11 cellular contexts compared by ENCODE assay signal in the genomic region with DNA sequence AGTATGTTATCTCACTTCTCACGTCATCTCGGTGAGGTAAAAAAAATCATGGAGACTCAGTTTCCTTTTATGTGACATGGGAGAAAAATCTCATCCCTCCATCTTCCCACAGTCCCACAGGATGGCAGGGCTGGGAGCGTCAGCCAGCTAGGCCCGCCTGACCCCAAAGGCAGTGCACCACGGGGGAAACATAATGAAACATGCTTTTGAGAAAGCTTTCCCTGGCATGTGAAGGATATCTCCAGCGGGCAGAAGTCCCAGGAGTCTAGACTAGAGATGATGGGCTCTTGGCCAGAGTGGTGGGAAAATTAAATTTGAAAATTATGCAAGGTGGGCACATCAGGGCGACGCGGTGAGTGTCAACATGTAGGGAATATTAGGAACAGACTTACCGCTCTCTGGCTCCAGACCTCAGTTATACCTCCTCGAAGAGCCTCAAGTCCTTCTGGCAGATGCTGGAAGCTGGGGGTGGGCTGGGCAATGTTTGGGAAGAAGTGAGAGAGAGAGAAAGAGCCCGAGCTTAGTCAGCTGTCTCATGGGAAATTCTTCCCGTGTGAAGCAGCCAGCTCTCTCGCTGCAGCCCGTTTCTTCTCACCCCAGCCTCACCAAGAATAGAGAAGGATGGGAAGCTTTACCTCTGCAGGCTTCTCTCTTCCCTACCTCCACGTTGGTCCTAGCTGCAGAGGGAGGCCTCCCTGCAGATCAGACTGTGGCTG. TPM values are rescaled to one million over a fixed set of nuclear protein-coding genes. Genes with fewer than 3 reads are reported as not detected.
DNase-seq lines count a peak whose midpoint lies in the region; ATAC-seq and TF ChIP-seq lines count a peak whose summit lies in the region.
"Had no signal": no experiment of that assay in that cellular context is flagged by ENCODE, and none has a peak within 500 bp of the region (broad histone marks: within the 10 kb centered on the region; RNA-seq: fewer than 3 reads in every experiment).

No MANE protein-coding gene starts in this region.

- H3K27me3 ChIP-seq in adrenal gland, result no peaks in the 10 kb centered on the region
- no peaks in the 10 kb centered on the region for H3K27me3 ChIP-seq in sigmoid colon

- H3K27ac ChIP-seq in adrenal gland (peak overlapping the region in 3 of 5 donors; percentile 3 to 73 (median 47)), sigmoid colon (peak overlapping the region; percentile 25 to 77 (median 62))

- peaks cover 8% of the 10 kb centered on the region for H3K27me3 Mint-ChIP-seq in nephron progenitor cell (ENCODE audit: low read depth, poor library complexity)

- H3K4me1 Mint-ChIP-seq in nephron progenitor cell, result peaks cover 20% of the 10 kb centered on the region

- no peak for TF ChIP-seq CTCF in AG09319 (IDR thresholded peaks at IDR 0.05; ENCODE audit: low read depth, low read length)
- no peak for TF ChIP-seq CTCF in adrenal gland (IDR thresholded peaks at IDR 0.05)
- TF ChIP-seq CTCF in sigmoid colon (IDR thresholded peaks at IDR 0.05), result no peak
- no peak for TF ChIP-seq CTCF in nephron progenitor cell (IDR thresholded peaks at IDR 0.05)

- no peaks in the 10 kb centered on the region for H3K9me3 Mint-ChIP-seq in nephron progenitor cell

- H3K4me1 ChIP-seq in adrenal gland (replicated peaks in 1 of 2) (peaks cover 0 to 3% of the 10 kb centered on the region in 2 donors), sigmoid colon (peaks cover 0 to 19% (median 18%) of the 10 kb centered on the region in 4 donors)

- no peak for ATAC-seq in HG02571 (IDR thresholded peaks at IDR 0.05; ENCODE audit: unreplicated experiment)

- no peak overlapping the region for H3K27ac Mint-ChIP-seq in nephron progenitor cell

- DNase-seq in AG09319 (ENCODE audit: extremely low read depth, low read depth), result peak; percentile 57
- DNase-seq in adrenal gland, result no peak
- DNase-seq in globus pallidus (ENCODE audit: low spot score), result peak; percentile 41
- peak; percentile 60 for DNase-seq in sigmoid colon
- no peak for DNase-seq in erythroblast (lab: John Stamatoyannopoulos, UW)
- DNase-seq in nephron progenitor cell, result no peak
- no peak for DNase-seq in NCI-H2196 (lab: John Stamatoyannopoulos, UW; ENCODE audit: unreplicated experiment)
- DNase-seq: activated T-cell treated with anti-CD3 and anti-CD28 coated beads, Interleukin-2, amount 50 U/mL, for 48 hours; MV-4-11; retina had no signal

- H3K4me3 ChIP-seq in adrenal gland (no peak overlapping the region), sigmoid colon (no peak overlapping the region)

- TF ChIP-seq POLR2A in adrenal gland (IDR thresholded peaks at IDR 0.05), result no peak
- TF ChIP-seq POLR2A in sigmoid colon (IDR thresholded peaks at IDR 0.05), result no peak
- no peak for TF ChIP-seq POLR2A in erythroblast (IDR thresholded peaks at IDR 0.05; ENCODE audit: low read length)

- H3K36me3 ChIP-seq in adrenal gland (replicated peaks in 1 of 2) (peaks cover 0 to 37% of the 10 kb centered on the region in 2 donors), sigmoid colon (peaks cover 7 to 30% (median 13%) of the 10 kb centered on the region in 4 donors)

- H3K36me3 Mint-ChIP-seq in nephron progenitor cell (ENCODE audit: low read depth), result peaks cover 19% of the 10 kb centered on the region

- H3K4me3 Mint-ChIP-seq in nephron progenitor cell, result no peak overlapping the region

- 69 to 74% (median 73%) methylated on average over 16 of the region's 16 CpGs for WGBS in adrenal gland, 4 donors
- WGBS in sigmoid colon, 2 donors, result 76 to 81% methylated on average over 16 of the region's 16 CpGs

- no peaks in the 10 kb centered on the region for H3K9me3 ChIP-seq in adrenal gland (replicated peaks in 1 of 3)
- H3K9me3 ChIP-seq in sigmoid colon, result no peaks in the 10 kb centered on the region

- intact Hi-C loops in adrenal gland (cut with DNase I) (loop anchor here in 1 of 2 donors (10.0 kb wide), 1 partner anchor 517 kb away; no protein-coding TSS in a partner anchor), sigmoid colon (cut with DNase I) (no loop called here)

- no peak for TF ChIP-seq EP300 in sigmoid colon (IDR thresholded peaks at IDR 0.05)

RNA-seq across cellular contexts. Expression of gene MOCS1, which starts 52.3 kb away (rescaled TPM):
- total RNA-seq in adrenal gland, result 10 to 100 TPM; 24.3 to 41.4 (median 28.1) TPM
- polyA plus RNA-seq in adrenal gland, result 10 to 100 TPM; 10.2 to 22.7 (median 15.4) TPM
- 10 to 100 TPM; 11.9 to 15.8 (median 13.7) TPM for total RNA-seq in sigmoid colon
- 10 to 100 TPM; 13.4 to 16.2 (median 13.8) TPM for polyA plus RNA-seq in sigmoid colon

Comparison
In these comparisons a context has a peak if more than half of its experiments do, and no peak if none do; other contexts are left out.
1. DNase-seq: peak in AG09319 (single experiment), globus pallidus (single experiment) and sigmoid colon (single experiment); none in adrenal gland (0 of 7), erythroblast (0 of 2), nephron progenitor cell (single experiment) and NCI-H2196 (single experiment).